1 cellular context compared by ENCODE assay signal in the genomic region with DNA sequence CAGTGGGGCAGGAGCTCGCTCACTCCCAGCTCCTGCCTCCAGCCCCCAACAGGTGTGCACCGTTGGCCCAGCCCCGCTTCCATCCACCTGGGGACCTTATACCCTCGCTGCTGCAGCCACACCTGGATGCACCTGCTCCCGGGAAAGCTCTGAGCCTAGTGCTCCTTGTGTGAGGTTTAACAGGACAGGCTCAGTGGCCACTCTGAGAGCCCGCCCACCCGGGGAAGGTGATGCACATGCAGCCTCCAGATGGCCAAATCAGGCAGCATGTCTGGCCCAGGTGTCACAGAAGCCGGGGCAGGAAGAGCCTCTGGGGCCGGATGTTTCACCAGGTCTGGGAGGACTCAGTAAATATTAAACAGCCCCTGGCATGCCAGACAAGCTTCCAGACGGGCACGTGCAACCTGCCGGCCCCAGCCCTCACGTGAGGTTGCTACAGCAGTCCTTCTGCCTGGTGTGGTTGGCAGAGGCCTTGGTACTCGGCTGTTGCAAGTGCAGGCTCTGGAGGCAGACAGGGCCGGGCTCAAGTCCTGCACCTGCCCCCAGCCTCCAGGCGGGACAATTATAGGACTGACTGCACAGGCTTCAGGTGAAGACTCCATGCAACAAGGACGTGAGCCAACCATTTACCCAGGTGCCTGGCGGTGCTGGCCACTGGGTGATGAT.
TF ChIP-seq lines count a peak whose summit lies in the region.

No MANE protein-coding gene starts in this region.

TF ChIP-seq in HepG2, 621 proteins besides CTCF, POLR2A, EP300 and RAD21 (continued from another document and continues in another):
- TF ChIP-seq ARNTL (CRISPR knock-in tag; IDR thresholded peaks at IDR 0.05) (peak; percentile 69; the same call in 1 of the 2 replicates), SNRNP70 (IDR thresholded peaks at IDR 0.05; ENCODE audit: low read depth, low read length) (no peak), PRMT3 (CRISPR knock-in tag; IDR thresholded peaks at IDR 0.05; ENCODE audit: borderline replicate concordance, low read depth) (no peak), ZNF776 (CRISPR knock-in tag; IDR thresholded peaks at IDR 0.05) (peak; percentile 69; the same call in 1 of the 2 replicates), MZF1 (CRISPR knock-in tag; IDR thresholded peaks at IDR 0.05; ENCODE audit: borderline replicate concordance) (0 out of 2 replicates have a peak, but pooled peaks have one; percentile 18), ZNF263 (CRISPR knock-in tag; IDR thresholded peaks at IDR 0.05) (peak; percentile 80), SMAD3 (CRISPR knock-in tag; IDR thresholded peaks at IDR 0.05) (peak; percentile 58; the same call in 1 of the 2 replicates), KMT2A (CRISPR knock-in tag; IDR thresholded peaks at IDR 0.05) (0 out of 2 replicates have a peak, but pooled peaks have one; percentile 22), IRF2 (CRISPR knock-in tag; IDR thresholded peaks at IDR 0.05) (0 out of 2 replicates have a peak, but pooled peaks have one; percentile 24), ZC3H13 (CRISPR knock-in tag; IDR thresholded peaks at IDR 0.05) (0 out of 2 replicates have a peak, but pooled peaks have one; percentile 54), SP5 (CRISPR knock-in tag; IDR thresholded peaks at IDR 0.05; ENCODE audit: borderline replicate concordance, low read depth) (peak; percentile 53; the same call in 1 of the 2 replicates), HOXA9 (CRISPR knock-in tag; IDR thresholded peaks at IDR 0.05; ENCODE audit: borderline replicate concordance) (peak; percentile 82; the same call in 1 of the 2 replicates), ZNF619 (CRISPR knock-in tag; IDR thresholded peaks at IDR 0.05) (no peak), BHLHE40 (IDR thresholded peaks at IDR 0.05; ENCODE audit: low read length) (peak; percentile 100), AKAP8 (CRISPR knock-in tag; IDR thresholded peaks at IDR 0.05) (no peak), NFYB (CRISPR knock-in tag; IDR thresholded peaks at IDR 0.05) (0 out of 2 replicates have a peak, but pooled peaks have one; percentile 10), SALL1 (CRISPR knock-in tag; IDR thresholded peaks at IDR 0.05) (peak; percentile 86), ARNT2 (CRISPR knock-in tag; IDR thresholded peaks at IDR 0.05; ENCODE audit: low read depth) (0 out of 2 replicates have a peak, but pooled peaks have one; percentile 54), MAFG (CRISPR knock-in tag; IDR thresholded peaks at IDR 0.05) (0 out of 2 replicates have a peak, but pooled peaks have one; percentile 2), ZNF557 (CRISPR knock-in tag; IDR thresholded peaks at IDR 0.05) (peak; percentile 82; the same call in 1 of the 2 replicates), ZNF607 (CRISPR knock-in tag; IDR thresholded peaks at IDR 0.05; ENCODE audit: borderline replicate concordance) (peak; percentile 68; the same call in 1 of the 2 replicates), TCF12 (IDR thresholded peaks at IDR 0.05) (no peak), TCF12 (CRISPR knock-in tag; IDR thresholded peaks at IDR 0.05) (0 out of 2 replicates have a peak, but pooled peaks have one; percentile 44), RFX3 (CRISPR knock-in tag; IDR thresholded peaks at IDR 0.05) (no peak), ZNF558 (CRISPR knock-in tag; IDR thresholded peaks at IDR 0.05; ENCODE audit: borderline replicate concordance) (peak; percentile 63; the same call in 1 of the 2 replicates), HIVEP1 (CRISPR knock-in tag; IDR thresholded peaks at IDR 0.05) (peak; percentile 58; the same call in 1 of the 2 replicates), NFYC (CRISPR knock-in tag; IDR thresholded peaks at IDR 0.05) (peak; percentile 16; the same call in 1 of the 2 replicates), ZNF567 (CRISPR knock-in tag; IDR thresholded peaks at IDR 0.05; ENCODE audit: borderline replicate concordance) (no peak)
- TF ChIP-seq, protein P1, sequence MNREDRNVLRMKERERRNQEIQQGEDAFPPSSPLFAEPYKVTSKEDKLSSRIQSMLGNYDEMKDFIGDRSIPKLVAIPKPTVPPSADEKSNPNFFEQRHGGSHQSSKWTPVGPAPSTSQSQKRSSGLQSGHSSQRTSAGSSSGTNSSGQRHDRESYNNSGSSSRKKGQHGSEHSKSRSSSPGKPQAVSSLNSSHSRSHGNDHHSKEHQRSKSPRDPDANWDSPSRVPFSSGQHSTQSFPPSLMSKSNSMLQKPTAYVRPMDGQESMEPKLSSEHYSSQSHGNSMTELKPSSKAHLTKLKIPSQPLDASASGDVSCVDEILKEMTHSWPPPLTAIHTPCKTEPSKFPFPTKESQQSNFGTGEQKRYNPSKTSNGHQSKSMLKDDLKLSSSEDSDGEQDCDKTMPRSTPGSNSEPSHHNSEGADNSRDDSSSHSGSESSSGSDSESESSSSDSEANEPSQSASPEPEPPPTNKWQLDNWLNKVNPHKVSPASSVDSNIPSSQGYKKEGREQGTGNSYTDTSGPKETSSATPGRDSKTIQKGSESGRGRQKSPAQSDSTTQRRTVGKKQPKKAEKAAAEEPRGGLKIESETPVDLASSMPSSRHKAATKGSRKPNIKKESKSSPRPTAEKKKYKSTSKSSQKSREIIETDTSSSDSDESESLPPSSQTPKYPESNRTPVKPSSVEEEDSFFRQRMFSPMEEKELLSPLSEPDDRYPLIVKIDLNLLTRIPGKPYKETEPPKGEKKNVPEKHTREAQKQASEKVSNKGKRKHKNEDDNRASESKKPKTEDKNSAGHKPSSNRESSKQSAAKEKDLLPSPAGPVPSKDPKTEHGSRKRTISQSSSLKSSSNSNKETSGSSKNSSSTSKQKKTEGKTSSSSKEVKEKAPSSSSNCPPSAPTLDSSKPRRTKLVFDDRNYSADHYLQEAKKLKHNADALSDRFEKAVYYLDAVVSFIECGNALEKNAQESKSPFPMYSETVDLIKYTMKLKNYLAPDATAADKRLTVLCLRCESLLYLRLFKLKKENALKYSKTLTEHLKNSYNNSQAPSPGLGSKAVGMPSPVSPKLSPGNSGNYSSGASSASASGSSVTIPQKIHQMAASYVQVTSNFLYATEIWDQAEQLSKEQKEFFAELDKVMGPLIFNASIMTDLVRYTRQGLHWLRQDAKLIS (CRISPR knock-in tag; IDR thresholded peaks at IDR 0.05): no peak
- TF ChIP-seq, protein P2, sequence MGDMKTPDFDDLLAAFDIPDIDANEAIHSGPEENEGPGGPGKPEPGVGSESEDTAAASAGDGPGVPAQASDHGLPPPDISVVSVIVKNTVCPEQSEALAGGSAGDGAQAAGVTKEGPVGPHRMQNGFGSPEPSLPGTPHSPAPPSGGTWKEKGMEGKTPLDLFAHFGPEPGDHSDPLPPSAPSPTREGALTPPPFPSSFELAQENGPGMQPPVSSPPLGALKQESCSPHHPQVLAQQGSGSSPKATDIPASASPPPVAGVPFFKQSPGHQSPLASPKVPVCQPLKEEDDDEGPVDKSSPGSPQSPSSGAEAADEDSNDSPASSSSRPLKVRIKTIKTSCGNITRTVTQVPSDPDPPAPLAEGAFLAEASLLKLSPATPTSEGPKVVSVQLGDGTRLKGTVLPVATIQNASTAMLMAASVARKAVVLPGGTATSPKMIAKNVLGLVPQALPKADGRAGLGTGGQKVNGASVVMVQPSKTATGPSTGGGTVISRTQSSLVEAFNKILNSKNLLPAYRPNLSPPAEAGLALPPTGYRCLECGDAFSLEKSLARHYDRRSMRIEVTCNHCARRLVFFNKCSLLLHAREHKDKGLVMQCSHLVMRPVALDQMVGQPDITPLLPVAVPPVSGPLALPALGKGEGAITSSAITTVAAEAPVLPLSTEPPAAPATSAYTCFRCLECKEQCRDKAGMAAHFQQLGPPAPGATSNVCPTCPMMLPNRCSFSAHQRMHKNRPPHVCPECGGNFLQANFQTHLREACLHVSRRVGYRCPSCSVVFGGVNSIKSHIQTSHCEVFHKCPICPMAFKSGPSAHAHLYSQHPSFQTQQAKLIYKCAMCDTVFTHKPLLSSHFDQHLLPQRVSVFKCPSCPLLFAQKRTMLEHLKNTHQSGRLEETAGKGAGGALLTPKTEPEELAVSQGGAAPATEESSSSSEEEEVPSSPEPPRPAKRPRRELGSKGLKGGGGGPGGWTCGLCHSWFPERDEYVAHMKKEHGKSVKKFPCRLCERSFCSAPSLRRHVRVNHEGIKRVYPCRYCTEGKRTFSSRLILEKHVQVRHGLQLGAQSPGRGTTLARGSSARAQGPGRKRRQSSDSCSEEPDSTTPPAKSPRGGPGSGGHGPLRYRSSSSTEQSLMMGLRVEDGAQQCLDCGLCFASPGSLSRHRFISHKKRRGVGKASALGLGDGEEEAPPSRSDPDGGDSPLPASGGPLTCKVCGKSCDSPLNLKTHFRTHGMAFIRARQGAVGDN (CRISPR knock-in tag; IDR thresholded peaks at IDR 0.05): peak; percentile 81
- TF ChIP-seq, protein P3, sequence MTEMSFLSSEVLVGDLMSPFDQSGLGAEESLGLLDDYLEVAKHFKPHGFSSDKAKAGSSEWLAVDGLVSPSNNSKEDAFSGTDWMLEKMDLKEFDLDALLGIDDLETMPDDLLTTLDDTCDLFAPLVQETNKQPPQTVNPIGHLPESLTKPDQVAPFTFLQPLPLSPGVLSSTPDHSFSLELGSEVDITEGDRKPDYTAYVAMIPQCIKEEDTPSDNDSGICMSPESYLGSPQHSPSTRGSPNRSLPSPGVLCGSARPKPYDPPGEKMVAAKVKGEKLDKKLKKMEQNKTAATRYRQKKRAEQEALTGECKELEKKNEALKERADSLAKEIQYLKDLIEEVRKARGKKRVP (CRISPR knock-in tag; IDR thresholded peaks at IDR 0.05): peak in 1 of 2 experiments; percentile 67; a peak in 2 of 4 replicates
- TF ChIP-seq, protein P4, sequence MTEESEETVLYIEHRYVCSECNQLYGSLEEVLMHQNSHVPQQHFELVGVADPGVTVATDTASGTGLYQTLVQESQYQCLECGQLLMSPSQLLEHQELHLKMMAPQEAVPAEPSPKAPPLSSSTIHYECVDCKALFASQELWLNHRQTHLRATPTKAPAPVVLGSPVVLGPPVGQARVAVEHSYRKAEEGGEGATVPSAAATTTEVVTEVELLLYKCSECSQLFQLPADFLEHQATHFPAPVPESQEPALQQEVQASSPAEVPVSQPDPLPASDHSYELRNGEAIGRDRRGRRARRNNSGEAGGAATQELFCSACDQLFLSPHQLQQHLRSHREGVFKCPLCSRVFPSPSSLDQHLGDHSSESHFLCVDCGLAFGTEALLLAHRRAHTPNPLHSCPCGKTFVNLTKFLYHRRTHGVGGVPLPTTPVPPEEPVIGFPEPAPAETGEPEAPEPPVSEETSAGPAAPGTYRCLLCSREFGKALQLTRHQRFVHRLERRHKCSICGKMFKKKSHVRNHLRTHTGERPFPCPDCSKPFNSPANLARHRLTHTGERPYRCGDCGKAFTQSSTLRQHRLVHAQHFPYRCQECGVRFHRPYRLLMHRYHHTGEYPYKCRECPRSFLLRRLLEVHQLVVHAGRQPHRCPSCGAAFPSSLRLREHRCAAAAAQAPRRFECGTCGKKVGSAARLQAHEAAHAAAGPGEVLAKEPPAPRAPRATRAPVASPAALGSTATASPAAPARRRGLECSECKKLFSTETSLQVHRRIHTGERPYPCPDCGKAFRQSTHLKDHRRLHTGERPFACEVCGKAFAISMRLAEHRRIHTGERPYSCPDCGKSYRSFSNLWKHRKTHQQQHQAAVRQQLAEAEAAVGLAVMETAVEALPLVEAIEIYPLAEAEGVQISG (CRISPR knock-in tag; IDR thresholded peaks at IDR 0.05): peak; percentile 57
- TF ChIP-seq, protein P5, sequence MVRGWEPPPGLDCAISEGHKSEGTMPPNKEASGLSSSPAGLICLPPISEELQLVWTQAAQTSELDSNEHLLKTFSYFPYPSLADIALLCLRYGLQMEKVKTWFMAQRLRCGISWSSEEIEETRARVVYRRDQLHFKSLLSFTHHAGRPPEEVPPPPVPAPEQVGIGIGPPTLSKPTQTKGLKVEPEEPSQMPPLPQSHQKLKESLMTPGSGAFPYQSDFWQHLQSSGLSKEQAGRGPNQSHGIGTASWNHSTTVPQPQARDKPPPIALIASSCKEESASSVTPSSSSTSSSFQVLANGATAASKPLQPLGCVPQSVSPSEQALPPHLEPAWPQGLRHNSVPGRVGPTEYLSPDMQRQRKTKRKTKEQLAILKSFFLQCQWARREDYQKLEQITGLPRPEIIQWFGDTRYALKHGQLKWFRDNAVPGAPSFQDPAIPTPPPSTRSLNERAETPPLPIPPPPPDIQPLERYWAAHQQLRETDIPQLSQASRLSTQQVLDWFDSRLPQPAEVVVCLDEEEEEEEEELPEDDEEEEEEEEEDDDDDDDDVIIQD (CRISPR knock-in tag; IDR thresholded peaks at IDR 0.05; ENCODE audit: low read depth): 0 out of 2 replicates have a peak, but pooled peaks have one; percentile 23
- TF ChIP-seq, protein P6, sequence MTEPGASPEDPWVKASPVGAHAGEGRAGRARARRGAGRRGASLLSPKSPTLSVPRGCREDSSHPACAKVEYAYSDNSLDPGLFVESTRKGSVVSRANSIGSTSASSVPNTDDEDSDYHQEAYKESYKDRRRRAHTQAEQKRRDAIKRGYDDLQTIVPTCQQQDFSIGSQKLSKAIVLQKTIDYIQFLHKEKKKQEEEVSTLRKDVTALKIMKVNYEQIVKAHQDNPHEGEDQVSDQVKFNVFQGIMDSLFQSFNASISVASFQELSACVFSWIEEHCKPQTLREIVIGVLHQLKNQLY (CRISPR knock-in tag; IDR thresholded peaks at IDR 0.05): peak; percentile 85
- TF ChIP-seq, protein P7, sequence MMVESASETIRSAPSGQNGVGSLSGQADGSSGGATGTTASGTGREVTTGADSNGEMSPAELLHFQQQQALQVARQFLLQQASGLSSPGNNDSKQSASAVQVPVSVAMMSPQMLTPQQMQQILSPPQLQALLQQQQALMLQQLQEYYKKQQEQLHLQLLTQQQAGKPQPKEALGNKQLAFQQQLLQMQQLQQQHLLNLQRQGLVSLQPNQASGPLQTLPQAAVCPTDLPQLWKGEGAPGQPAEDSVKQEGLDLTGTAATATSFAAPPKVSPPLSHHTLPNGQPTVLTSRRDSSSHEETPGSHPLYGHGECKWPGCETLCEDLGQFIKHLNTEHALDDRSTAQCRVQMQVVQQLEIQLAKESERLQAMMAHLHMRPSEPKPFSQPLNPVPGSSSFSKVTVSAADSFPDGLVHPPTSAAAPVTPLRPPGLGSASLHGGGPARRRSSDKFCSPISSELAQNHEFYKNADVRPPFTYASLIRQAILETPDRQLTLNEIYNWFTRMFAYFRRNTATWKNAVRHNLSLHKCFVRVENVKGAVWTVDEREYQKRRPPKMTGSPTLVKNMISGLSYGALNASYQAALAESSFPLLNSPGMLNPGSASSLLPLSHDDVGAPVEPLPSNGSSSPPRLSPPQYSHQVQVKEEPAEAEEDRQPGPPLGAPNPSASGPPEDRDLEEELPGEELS (CRISPR knock-in tag; IDR thresholded peaks at IDR 0.05): peak; percentile 79
- TF ChIP-seq, protein P8, sequence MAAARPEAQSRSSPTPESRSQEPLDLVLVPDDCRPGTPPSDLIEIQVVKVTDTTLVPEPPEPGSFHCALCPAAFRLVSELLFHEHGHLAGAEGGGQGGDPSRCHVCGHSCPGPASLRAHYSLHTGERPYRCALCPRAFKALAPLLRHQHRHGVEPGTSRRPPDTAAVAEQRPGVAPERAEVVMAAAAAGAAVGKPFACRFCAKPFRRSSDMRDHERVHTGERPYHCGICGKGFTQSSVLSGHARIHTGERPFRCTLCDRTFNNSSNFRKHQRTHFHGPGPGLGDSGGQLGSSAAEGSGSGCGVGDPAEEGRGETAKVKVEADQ (CRISPR knock-in tag; IDR thresholded peaks at IDR 0.05; ENCODE audit: borderline replicate concordance): 0 out of 2 replicates have a peak, but pooled peaks have one; percentile 24
